ENCODE assay signal across 35 cellular contexts in the genomic region with DNA sequence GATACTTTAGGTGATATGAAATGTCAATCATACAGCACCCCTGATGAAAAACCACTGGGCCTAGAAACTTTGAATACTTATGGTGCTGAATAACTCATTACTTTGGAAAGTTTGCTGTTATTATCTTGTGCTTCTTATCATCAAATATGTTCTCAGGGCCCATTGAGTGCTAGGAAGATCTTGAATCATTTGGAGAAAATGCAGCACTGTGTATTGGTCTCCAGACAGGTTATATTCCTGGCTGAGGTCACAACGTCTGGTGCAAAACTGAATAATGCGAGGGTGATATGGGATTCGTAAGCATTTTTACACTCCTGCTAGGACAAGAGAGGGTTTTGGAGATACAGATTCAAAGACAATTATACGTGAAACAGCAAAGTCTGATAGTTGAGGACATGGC.
"Had no signal": no experiment of that assay in that cellular context is flagged by ENCODE, and none has a peak within 500 bp of the region (broad histone marks: within the 10 kb centered on the region; RNA-seq: fewer than 3 reads in every experiment).

No MANE protein-coding gene starts in this region.

- H2AFZ ChIP-seq: PC-9 had no signal

- H3K4me2 ChIP-seq: PC-9 had no signal

- H3K4me3 Mint-ChIP-seq: activated B cell treated with CpG ODN at 0.5 μM for 24 hours; activated CD4-positive, alpha-beta memory T cell treated with anti-CD3 and anti-CD28 coated beads for 36 hours; activated naive CD4-positive, alpha-beta T cell treated with anti-CD3 and anti-CD28 coated beads for 36 hours; activated T-cell treated with anti-CD3 and anti-CD28 coated beads, Interleukin-2, amount 50 U/mL, for 4 hours; activated T-helper 1 cell treated with anti-CD3 and anti-CD28 coated beads, Interleukin-12 subunit alpha, Interleukin-12 subunit beta, Interleukin-2, Interleukin-4 antibody, amounts not matched to agents 30 ng/mL and 10 ng/mL and 1 ng/mL, durations not matched to agents 14 hours and 24 hours and 36 hours; central memory CD8-positive, alpha-beta T cell; T-cell; T-helper 17 cell had no signal

- H3K36me3 Mint-ChIP-seq: activated CD4-positive, alpha-beta memory T cell treated with anti-CD3 and anti-CD28 coated beads for 36 hours; activated naive CD4-positive, alpha-beta T cell treated with anti-CD3 and anti-CD28 coated beads, Interleukin-2, amount 50 U/mL, for 72 hours; T-cell had no signal

- H3K27ac ChIP-seq: adrenal gland, cardiac muscle cell, PC-9 had no signal

- H3K4me3 ChIP-seq: adrenal gland, cardiac muscle cell, MG63, PC-9, SK-N-MC had no signal

- ATAC-seq: activated naive CD4-positive, alpha-beta T cell treated with anti-CD3 and anti-CD28 coated beads, Interleukin-2, amount 50 U/mL, for 72 hours; activated T-cell treated with anti-CD3 and anti-CD28 coated beads, Interleukin-2, amount 50 U/mL, for 4 hours; T-cell; T-helper 17 cell had no signal

- H3K36me3 ChIP-seq: adrenal gland, cardiac muscle cell, MG63 had no signal

- H3K4me1 ChIP-seq: adrenal gland had no signal

- H3K9me3 ChIP-seq: adrenal gland, MG63 had no signal

- H3K27me3 ChIP-seq: adrenal gland, cardiac muscle cell, MG63 had no signal

- H3K27me3 Mint-ChIP-seq: activated B cell treated with CpG ODN at 0.5 μM for 24 hours had no signal

- H3K9me3 Mint-ChIP-seq: activated CD4-positive, alpha-beta memory T cell treated with anti-CD3 and anti-CD28 coated beads for 36 hours; activated naive CD4-positive, alpha-beta T cell treated with anti-CD3 and anti-CD28 coated beads for 36 hours; activated T-helper 1 cell treated with anti-CD3 and anti-CD28 coated beads, Interleukin-12 subunit alpha, Interleukin-12 subunit beta, Interleukin-2, Interleukin-4 antibody, amounts not matched to agents 30 ng/mL and 10 ng/mL and 1 ng/mL, durations not matched to agents 14 hours and 24 hours and 36 hours had no signal

- DNase-seq: activated B cell treated with CpG ODN at 0.5 μM for 24 hours; activated CD4-positive, alpha-beta memory T cell treated with anti-CD3 and anti-CD28 coated beads for 36 hours; activated CD4-positive, alpha-beta T cell treated with anti-CD3 and anti-CD28 coated beads for 4 hours; activated CD4-positive, alpha-beta T cell treated with anti-CD3 and anti-CD28 coated beads, Interleukin-2, amount 50 U/mL, for 1 hour; activated CD4-positive, CD25-positive, alpha-beta regulatory T cell treated with anti-CD3 and anti-CD28 coated beads, Interleukin-2, amount 50 U/mL, for 72 hours; activated CD8-positive, alpha-beta memory T cell treated with anti-CD3 and anti-CD28 coated beads, Interleukin-2, amount 50 U/mL, for 4 hours; activated gamma-delta T cell treated with Interleukin-2 at 50 U/mL for 16 hours; activated naive CD4-positive, alpha-beta T cell treated with anti-CD3 and anti-CD28 coated beads for 36 hours; activated T-cell treated with anti-CD3 and anti-CD28 coated beads for 4 hours; activated T-cell treated with anti-CD3 and anti-CD28 coated beads, Interleukin-2, amount 50 U/mL, for 4 hours; adrenal gland; anterior cingulate cortex; Kasumi-1; KG1; MG63; NCI-H1048; NCI-H1105 treated with DMSO at 0.1 percent for 48 hours; NCI-H1436; NCI-H1694; NCI-H1930; NCI-H2081 treated with DMSO at 0.1 percent for 48 hours; NCI-H226; NCI-H446 treated with DMSO at 0.1 percent for 48 hours; NCI-H524; NCI-H69; NK-92 treated with Interleukin-12 subunit alpha and Interleukin-12 subunit beta, amount 100 ng/mL, for 24 hours; PC-9; Right ventricle myocardium superior; T-cell; T-helper 17 cell had no signal

- H3K27ac Mint-ChIP-seq: activated B cell treated with CpG ODN at 0.5 μM for 24 hours; activated CD4-positive, alpha-beta memory T cell treated with anti-CD3 and anti-CD28 coated beads for 36 hours; activated naive CD4-positive, alpha-beta T cell treated with anti-CD3 and anti-CD28 coated beads for 36 hours; activated naive CD4-positive, alpha-beta T cell treated with anti-CD3 and anti-CD28 coated beads, Interleukin-2, amount 50 U/mL, for 72 hours; activated T-helper 1 cell treated with anti-CD3 and anti-CD28 coated beads, Interleukin-12 subunit alpha, Interleukin-12 subunit beta, Interleukin-2, Interleukin-4 antibody, amounts not matched to agents 30 ng/mL and 10 ng/mL and 1 ng/mL, durations not matched to agents 14 hours and 24 hours and 36 hours; T-cell; T-helper 17 cell had no signal

- H3K4me1 Mint-ChIP-seq: activated B cell treated with CpG ODN at 0.5 μM for 24 hours; central memory CD8-positive, alpha-beta T cell; T-cell; T-helper 17 cell had no signal
